Comparison of ENCODE assay signal across 23 cellular contexts in genomic region chr1:179775009-179775408, GRCh38. TPM values are rescaled to one million over a fixed set of nuclear protein-coding genes. Genes with fewer than 3 reads are reported as not detected.
A peak's percentile ranks its signal among the peaks of the same experiment; 100 is the strongest.
DNase-seq lines count a peak whose midpoint lies in the region; ATAC-seq and TF ChIP-seq lines count a peak whose summit lies in the region.
"Had no signal": no experiment of that assay in that cellular context is flagged by ENCODE, and none has a peak within 500 bp of the region (broad histone marks: within the 10 kb centered on the region; RNA-seq: fewer than 3 reads in every experiment).

No MANE protein-coding gene starts in this region.

- H3K27ac ChIP-seq in GM23338 (ENCODE audit: low read depth) = no peak overlapping the region
- H3K27ac ChIP-seq: gastroesophageal sphincter, GM23248, psoas muscle, VCaP had no signal

- intact Hi-C loops in natural killer cell (cut with micrococcal nuclease) = no loop called here

- H3K4me2 ChIP-seq in GM23338 = no peak overlapping the region

- no peaks in the 10 kb centered on the region; the same call in 2 of the 3 replicates for H3K36me3 Mint-ChIP-seq in GM23338 (ENCODE audit: low read depth)
- H3K36me3 Mint-ChIP-seq in natural killer cell = no peaks in the 10 kb centered on the region
- H3K36me3 Mint-ChIP-seq: activated CD8-positive, alpha-beta memory T cell treated with anti-CD3 and anti-CD28 coated beads, Interleukin-2, amount 10 ng/mL, durations not matched to agents 7 days and 5 days had no signal

- TF ChIP-seq POLR2A in NB4 (IDR thresholded peaks at IDR 0.05; ENCODE audit: extremely low read depth, insufficient read length) = no peak

- H3K9me2 ChIP-seq in GM23338 (ENCODE audit: insufficient read depth) = no peaks in the 10 kb centered on the region

- no peak overlapping the region for H3K4me3 ChIP-seq in GM23338
- no peak overlapping the region for H3K4me3 ChIP-seq in NB4 (ENCODE audit: low read depth, low read length)
- H3K4me3 ChIP-seq: gastroesophageal sphincter, GM23248, psoas muscle had no signal

- no peak for DNase-seq in GM23338 (ENCODE audit: low spot score)
- DNase-seq in NB4 (ENCODE audit: low read depth) = peak; percentile 9
- peak; percentile 43 for DNase-seq in SHP77 treated with DMSO at 0.1 percent for 48 hours (lab: John Stamatoyannopoulos, UW)
- DNase-seq in pons (ENCODE audit: low spot score) = peak; percentile 20
- no peak for DNase-seq in natural killer cell
- no peak for DNase-seq in DMS53 (lab: John Stamatoyannopoulos, UW)
- DNase-seq: activated CD4-positive, alpha-beta T cell treated with anti-CD3 and anti-CD28 coated beads, Interleukin-2, amount 10 ng/mL, durations not matched to agents 24 days and 14 days; activated CD8-positive, alpha-beta memory T cell treated with anti-CD3 and anti-CD28 coated beads, Interleukin-2, amount 10 ng/mL, durations not matched to agents 7 days and 5 days; activated T-cell treated with anti-CD3 and anti-CD28 coated beads, Interleukin-2, amount 50 U/mL, for 48 hours; CD4-positive, CD25-positive, alpha-beta regulatory T cell; GM23248; hippocampal formation; NCI-H2171; NCI-H510A treated with DMSO at 0.1 percent for 48 hours; psoas muscle; stimulated activated naive CD4-positive, alpha-beta T cell treated with Interleukin-2 at 50 U/mL for 16 hours had no signal

- H3K4me1 Mint-ChIP-seq in GM23338 = peaks cover 6% of the 10 kb centered on the region; the same call in 2 of the 3 replicates
- H3K4me1 Mint-ChIP-seq in natural killer cell = no peaks in the 10 kb centered on the region
- H3K4me1 Mint-ChIP-seq: activated CD4-positive, alpha-beta T cell treated with anti-CD3 and anti-CD28 coated beads, Interleukin-2, amount 10 ng/mL, durations not matched to agents 24 days and 14 days; activated CD8-positive, alpha-beta memory T cell treated with anti-CD3 and anti-CD28 coated beads, Interleukin-2, amount 10 ng/mL, durations not matched to agents 7 days and 5 days; CD4-positive, CD25-positive, alpha-beta regulatory T cell; central memory CD8-positive, alpha-beta T cell; memory B cell had no signal

- no peaks in the 10 kb centered on the region for H3F3A ChIP-seq in GM23338 (replicated peaks; ENCODE audit: low read depth)

- TF ChIP-seq CTCF in GM23338 (conservative IDR thresholded peaks at IDR 0.05; ENCODE audit: low read depth in 2 of 2) (no peak), NB4 (IDR thresholded peaks at IDR 0.05; ENCODE audit: low read depth, low read length) (no peak), natural killer cell (IDR thresholded peaks at IDR 0.05) (no peak)

- no peaks in the 10 kb centered on the region for H3K27me3 ChIP-seq in GM23338 (ENCODE audit: insufficient read depth)

- no peak overlapping the region for H3K27ac Mint-ChIP-seq in GM23338
- H3K27ac Mint-ChIP-seq in natural killer cell = no peak overlapping the region
- H3K27ac Mint-ChIP-seq: activated CD4-positive, alpha-beta T cell treated with anti-CD3 and anti-CD28 coated beads, Interleukin-2, amount 10 ng/mL, durations not matched to agents 24 days and 14 days; activated CD8-positive, alpha-beta memory T cell treated with anti-CD3 and anti-CD28 coated beads, Interleukin-2, amount 10 ng/mL, durations not matched to agents 7 days and 5 days; CD4-positive, CD25-positive, alpha-beta regulatory T cell; memory B cell; T-helper 1 cell treated with Interleukin-12 subunit alpha and Interleukin-12 subunit beta and Interleukin-4 antibody, amounts not matched to agents 30 μg/mL and 1 μg/mL, for 36 hours had no signal

- H3K36me3 ChIP-seq in GM23338 (ENCODE audit: insufficient read depth) = no peaks in the 10 kb centered on the region
- H3K36me3 ChIP-seq: gastroesophageal sphincter had no signal

- H3K79me2 ChIP-seq in GM23338 (replicated peaks; ENCODE audit: insufficient read depth) = no peaks in the 10 kb centered on the region

- no peaks in the 10 kb centered on the region for H4K20me1 ChIP-seq in GM23338 (replicated peaks; ENCODE audit: insufficient read depth)

- H3K9me3 Mint-ChIP-seq in GM23338 = peaks cover 4% of the 10 kb centered on the region; the same call in 1 of the 3 replicates
- no peaks in the 10 kb centered on the region for H3K9me3 Mint-ChIP-seq in natural killer cell
- H3K9me3 Mint-ChIP-seq: activated CD4-positive, alpha-beta T cell treated with anti-CD3 and anti-CD28 coated beads, Interleukin-2, amount 10 ng/mL, durations not matched to agents 24 days and 14 days; central memory CD8-positive, alpha-beta T cell; T-helper 1 cell treated with Interleukin-12 subunit alpha and Interleukin-12 subunit beta and Interleukin-4 antibody, amounts not matched to agents 30 μg/mL and 1 μg/mL, for 36 hours had no signal

- H3K27me3 Mint-ChIP-seq in GM23338 (ENCODE audit: insufficient read depth, low read depth, poor library complexity) (peaks cover 10% of the 10 kb centered on the region), natural killer cell (ENCODE audit: low read depth in 2 of 2) (peaks cover 10 to 18% of the 10 kb centered on the region in 2 donors)

- ATAC-seq in GM23338 (no peak), SK-N-SH treated with all-trans-retinoic acid at 6 μM for 48 hours (no peak), natural killer cell (no peak)
- ATAC-seq: activated CD8-positive, alpha-beta memory T cell treated with anti-CD3 and anti-CD28 coated beads, Interleukin-2, amount 10 ng/mL, durations not matched to agents 7 days and 5 days; gastroesophageal sphincter; psoas muscle had no signal

- H2AFZ ChIP-seq in GM23338 = peak overlapping the region; percentile 84
- H2AFZ ChIP-seq: GM23248 had no signal

- no peak overlapping the region for H3K4me3 Mint-ChIP-seq in GM23338
- H3K4me3 Mint-ChIP-seq in natural killer cell = no peak overlapping the region
- H3K4me3 Mint-ChIP-seq: activated CD4-positive, alpha-beta T cell treated with anti-CD3 and anti-CD28 coated beads, Interleukin-2, amount 10 ng/mL, durations not matched to agents 24 days and 14 days; activated CD8-positive, alpha-beta memory T cell treated with anti-CD3 and anti-CD28 coated beads, Interleukin-2, amount 10 ng/mL, durations not matched to agents 7 days and 5 days; CD4-positive, CD25-positive, alpha-beta regulatory T cell; central memory CD8-positive, alpha-beta T cell; memory B cell; T-helper 1 cell treated with Interleukin-12 subunit alpha and Interleukin-12 subunit beta and Interleukin-4 antibody, amounts not matched to agents 30 μg/mL and 1 μg/mL, for 36 hours had no signal

- no peaks in the 10 kb centered on the region for H3K4me1 ChIP-seq in GM23338 (ENCODE audit: insufficient read depth)
- H3K4me1 ChIP-seq: gastroesophageal sphincter, psoas muscle had no signal

TF ChIP-seq in GM23338, 12 proteins besides CTCF, POLR2A, EP300 and RAD21:
- no peak for TF ChIP-seq NANOG (IDR thresholded peaks at IDR 0.05; ENCODE audit: borderline replicate concordance)

TF ChIP-seq in SK-N-SH treated with all-trans-retinoic acid at 6 μM for 48 hours, 23 proteins besides CTCF, POLR2A, EP300 and RAD21:
- TF ChIP-seq ZFP3 (CRISPR knock-in tag; IDR thresholded peaks at IDR 0.05) = no peak
- no peak for TF ChIP-seq ESRRG (CRISPR knock-in tag; IDR thresholded peaks at IDR 0.05)
- TF ChIP-seq ISL1 (CRISPR knock-in tag; IDR thresholded peaks at IDR 0.05) = no peak
- TF ChIP-seq ZC3H10 (CRISPR knock-in tag; IDR thresholded peaks at IDR 0.05) = no peak
- TF ChIP-seq ZNF8 (CRISPR knock-in tag; IDR thresholded peaks at IDR 0.05) = no peak
- TF ChIP-seq OSR1 (CRISPR knock-in tag; IDR thresholded peaks at IDR 0.05) = no peak
- TF ChIP-seq CSDC2 (CRISPR knock-in tag; IDR thresholded peaks at IDR 0.05) = no peak
- TF ChIP-seq, protein P1, sequence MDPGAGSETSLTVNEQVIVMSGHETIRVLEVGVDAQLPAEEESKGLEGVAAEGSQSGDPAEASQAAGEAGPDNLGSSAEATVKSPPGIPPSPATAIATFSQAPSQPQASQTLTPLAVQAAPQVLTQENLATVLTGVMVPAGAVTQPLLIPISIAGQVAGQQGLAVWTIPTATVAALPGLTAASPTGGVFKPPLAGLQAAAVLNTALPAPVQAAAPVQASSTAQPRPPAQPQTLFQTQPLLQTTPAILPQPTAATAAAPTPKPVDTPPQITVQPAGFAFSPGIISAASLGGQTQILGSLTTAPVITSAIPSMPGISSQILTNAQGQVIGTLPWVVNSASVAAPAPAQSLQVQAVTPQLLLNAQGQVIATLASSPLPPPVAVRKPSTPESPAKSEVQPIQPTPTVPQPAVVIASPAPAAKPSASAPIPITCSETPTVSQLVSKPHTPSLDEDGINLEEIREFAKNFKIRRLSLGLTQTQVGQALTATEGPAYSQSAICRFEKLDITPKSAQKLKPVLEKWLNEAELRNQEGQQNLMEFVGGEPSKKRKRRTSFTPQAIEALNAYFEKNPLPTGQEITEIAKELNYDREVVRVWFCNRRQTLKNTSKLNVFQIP (CRISPR knock-in tag; IDR thresholded peaks at IDR 0.05; ENCODE audit: borderline replicate concordance, low read depth) = no peak
- no peak for TF ChIP-seq ZFP30 (CRISPR knock-in tag; IDR thresholded peaks at IDR 0.05)
- TF ChIP-seq BACH2 (CRISPR knock-in tag; IDR thresholded peaks at IDR 0.05; ENCODE audit: borderline replicate concordance) = no peak
- TF ChIP-seq TSHZ2 (CRISPR knock-in tag; IDR thresholded peaks at IDR 0.05) = no peak
- no peak for TF ChIP-seq TCF4 (CRISPR knock-in tag; IDR thresholded peaks at IDR 0.05; ENCODE audit: borderline replicate concordance)

RNA-seq across cellular contexts. Expression of gene FAM163A, which starts 31.9 kb away (rescaled TPM):
- 0.08 TPM in 1 of 2 replicates, not detected in the other for total RNA-seq in GM23338 (2014; rRNA removed; shearing (Covaris generic))
- polyA plus RNA-seq in GM23338 (2016; fragmentation: Nextera tagmentation; extraction: Ambion mirVana) = not detected in 2 replicates
- total RNA-seq in natural killer cell = not detected
- total RNA-seq: activated CD4-positive, alpha-beta T cell treated with anti-CD3 and anti-CD28 coated beads, Interleukin-2, amount 10 ng/mL, durations not matched to agents 24 days and 14 days; activated CD8-positive, alpha-beta memory T cell treated with anti-CD3 and anti-CD28 coated beads, Interleukin-2, amount 10 ng/mL, durations not matched to agents 7 days and 5 days; CD4-positive, CD25-positive, alpha-beta regulatory T cell; GM23248; SK-MEL-5 had no signal
- polyA plus RNA-seq: GM23248 had no signal

Comparison
In these comparisons a context has a peak if more than half of its experiments do, and no peak if none do; other contexts are left out.
1. DNase-seq: peak in NB4 (single experiment), SHP77 treated with DMSO at 0.1 percent for 48 hours (single experiment) and pons (single experiment); none in GM23338 (single experiment), natural killer cell (single experiment) and DMS53 (single experiment).